In genomic region chr6:111486475-111486874, GRCh38 we compare ENCODE assay signal across 14 cellular contexts. TPM values are rescaled to one million over a fixed set of nuclear protein-coding genes. Genes with fewer than 3 reads are reported as not detected.
DNase-seq lines count a peak whose midpoint lies in the region; ATAC-seq, FAIRE-seq and TF ChIP-seq lines count a peak whose summit lies in the region.
"Had no signal": no experiment of that assay in that cellular context is flagged by ENCODE, and none has a peak within 500 bp of the region (broad histone marks: within the 10 kb centered on the region; RNA-seq: fewer than 3 reads in every experiment).

No MANE protein-coding gene starts in this region.

- H3K79me2 ChIP-seq in H1 (ENCODE audit: control insufficient read depth in 1 of 2, insufficient read depth in 2 of 2, low read length in 2 of 2), result peaks cover 5 to 58% of the 10 kb centered on the region in 2 experiments

- H3K4me3 ChIP-seq in H1 (ENCODE audit: extremely low read depth in 1 of 4, insufficient read depth in 2 of 4, low read depth in 3 of 4, low read length in 4 of 4), result no peak overlapping the region
- no peak overlapping the region for H3K4me3 ChIP-seq in gastrocnemius medialis
- H3K4me3 ChIP-seq: A549 had no signal

- no peak overlapping the region for H4K91ac ChIP-seq in H1 (replicated peaks; ENCODE audit: insufficient read length, low read length)

- 0 out of 2 replicates have a peak overlapping the region, but pooled peaks have one; percentile 1 for H2AK5ac ChIP-seq in H1 (ENCODE audit: low read depth, low read length)

- H3K27me3 ChIP-seq in H1 (replicated peaks in 1 of 4; ENCODE audit: control insufficient read depth in 3 of 4, extremely low read depth in 1 of 4, insufficient read depth in 3 of 4, low read length in 3 of 4), result peaks cover 2 to 6% (median 5%) of the 10 kb centered on the region in 4 experiments; a peak in 6 of 7 replicates
- no peaks in the 10 kb centered on the region for H3K27me3 ChIP-seq in gastrocnemius medialis

- H3K27ac ChIP-seq in H1 (ENCODE audit: low read depth, low read length), result no peak overlapping the region
- H3K27ac ChIP-seq in gastrocnemius medialis, result peak overlapping the region; percentile 64 to 100 (median 97)
- H3K27ac ChIP-seq: A549 had no signal

- no peak overlapping the region for H3K56ac ChIP-seq in H1 (replicated peaks; ENCODE audit: insufficient read length, low read depth, low read length)

- no peak overlapping the region for H3K4ac ChIP-seq in H1 (replicated peaks; ENCODE audit: insufficient read length, low read depth, low read length)

- H2BK120ac ChIP-seq in H1 (replicated peaks; ENCODE audit: low read depth, low read length), result no peak overlapping the region

- no peak overlapping the region for H2BK15ac ChIP-seq in H1 (ENCODE audit: low read length)

- no peak overlapping the region for H2BK5ac ChIP-seq in H1 (ENCODE audit: low read depth, low read length)

- no peaks in the 10 kb centered on the region for H3K27me3 Mint-ChIP-seq in activated CD4-positive, alpha-beta T cell treated with anti-CD3 and anti-CD28 coated beads, Interleukin-2, amount 10 ng/mL, durations not matched to agents 7 days and 5 days
- no peaks in the 10 kb centered on the region for H3K27me3 Mint-ChIP-seq in T-cell

- no peak overlapping the region for H2BK20ac ChIP-seq in H1 (ENCODE audit: low read length)

- H3K36me3 ChIP-seq in H1 (ENCODE audit: control insufficient read depth in 2 of 4, insufficient read depth in 4 of 4, low read length in 3 of 4) (peaks cover 0 to 6% (median 4%) of the 10 kb centered on the region in 4 experiments; a peak in 5 of 8 replicates), gastrocnemius medialis (no peaks in the 10 kb centered on the region)

- H3K4me3 Mint-ChIP-seq in activated CD4-positive, alpha-beta T cell treated with anti-CD3 and anti-CD28 coated beads, Interleukin-2, amount 10 ng/mL, durations not matched to agents 7 days and 5 days, result no peak overlapping the region
- peak overlapping the region in 1 of 3 donors; percentile 15 for H3K4me3 Mint-ChIP-seq in T-cell

- no peak overlapping the region for H4K5ac ChIP-seq in H1 (ENCODE audit: insufficient read length, low read depth, low read length)

- no peak for TF ChIP-seq POLR2A in H1 (IDR thresholded peaks at IDR 0.05; ENCODE audit: control extremely low read depth in 1 of 2, low read depth in 2 of 2, low read length in 2 of 2)
- TF ChIP-seq POLR2A in gastrocnemius medialis (IDR thresholded peaks at IDR 0.05), result no peak

- H2AFZ ChIP-seq in H1 (ENCODE audit: low read length), result no peak overlapping the region

- DNase-seq in activated CD4-positive, alpha-beta T cell treated with anti-CD3 and anti-CD28 coated beads, Interleukin-2, amount 10 ng/mL, durations not matched to agents 7 days and 5 days, result no peak
- DNase-seq in activated CD4-positive, alpha-beta T cell treated with anti-CD3 and anti-CD28 coated beads for 4 hours, result no peak
- DNase-seq in T-cell, result no peak
- no peak for DNase-seq in H1 (ENCODE audit: low read depth in 1 of 2, low spot score in 2 of 2)
- DNase-seq in gastrocnemius medialis, result no peak
- no peak for DNase-seq in NCI-H146 treated with DMSO at 0.1 percent for 48 hours (lab: John Stamatoyannopoulos, UW; ENCODE audit: unreplicated experiment)
- no peak for DNase-seq in NCI-H1048 (lab: John Stamatoyannopoulos, UW)
- DNase-seq: Caco-2, NCI-H187 treated with DMSO at 0.1 percent for 48 hours, NCI-H510A treated with DMSO at 0.1 percent for 48 hours had no signal

- in situ Hi-C loops in gastrocnemius medialis (cut with MboI; ENCODE audit: low sequenced_read_pairs in 4 of 4), result loop anchor here in 1 of 4 donors (10.0 kb wide), 1 partner anchor 118 kb away; the partner anchor contains the start of gene TRAF3IP2

- H3K9ac ChIP-seq in H1 (replicated peaks in 1 of 4; ENCODE audit: extremely low read depth in 1 of 4, low read depth in 3 of 4, low read length in 3 of 4), result no peak overlapping the region

- H3K18ac ChIP-seq in H1 (ENCODE audit: extremely low read depth, low read length), result no peak overlapping the region

- H3K14ac ChIP-seq in H1 (ENCODE audit: insufficient read length), result no peak overlapping the region

- CTCF ChIA-PET in activated CD4-positive, alpha-beta T cell treated with anti-CD3 and anti-CD28 coated beads, Interleukin-2, amount 10 ng/mL, durations not matched to agents 7 days and 5 days (lab: Charles Lee), result interaction anchor here (0.6 to 1.5 kb wide), 4 partner anchors 9 to 976 kb away, joined by 3 to 5 read pairs (median 3); a partner anchor contains a TSS
- CTCF ChIA-PET in T-cell (lab: Charles Lee), result no interaction called here
- CTCF ChIA-PET in H1 (lab: Charles Lee; ENCODE audit: partially characterized antibody), result interaction anchor here (0.7 to 1.2 kb wide), 3 partner anchors 79 to 559 kb away, joined by 3 to 4 read pairs (median 3); no protein-coding TSS in a partner anchor

- H2BK12ac ChIP-seq in H1 (ENCODE audit: low read depth, low read length), result no peak overlapping the region

- no peak overlapping the region for H3K4me2 ChIP-seq in H1 (ENCODE audit: insufficient read depth in 1 of 2, low read depth in 2 of 2, low read length in 2 of 2)
- H3K4me2 ChIP-seq: A549 had no signal

- peaks cover 44% of the 10 kb centered on the region for H3K4me1 Mint-ChIP-seq in activated CD4-positive, alpha-beta T cell treated with anti-CD3 and anti-CD28 coated beads, Interleukin-2, amount 10 ng/mL, durations not matched to agents 7 days and 5 days
- H3K4me1 Mint-ChIP-seq in T-cell, result peaks cover 37 to 49% (median 44%) of the 10 kb centered on the region in 3 donors

- H3K23me2 ChIP-seq in H1 (ENCODE audit: low read depth, low read length), result peaks cover 9% of the 10 kb centered on the region

- H3K4me1 ChIP-seq in H1 (replicated peaks in 1 of 4; ENCODE audit: control insufficient read depth in 3 of 4, insufficient read depth in 4 of 4, low read length in 3 of 4) (peaks cover 0 to 3% (median under 1%) of the 10 kb centered on the region in 4 experiments; a peak in 3 of 7 replicates), gastrocnemius medialis (peaks cover 16 to 17% of the 10 kb centered on the region in 2 donors)

- POLR2A ChIA-PET in activated CD4-positive, alpha-beta T cell treated with anti-CD3 and anti-CD28 coated beads, Interleukin-2, amount 10 ng/mL, durations not matched to agents 7 days and 5 days (lab: Charles Lee), result no interaction called here
- POLR2A ChIA-PET in T-cell (lab: Charles Lee), result interaction anchor here in 1 of 2 donors (0.7 kb wide), 1 partner anchor 257 kb away, joined by 6 read pairs; no protein-coding TSS in a partner anchor
- POLR2A ChIA-PET in H1 (lab: Charles Lee; ENCODE audit: partially characterized antibody), result interaction anchor here (0.9 to 1.4 kb wide), 2 partner anchors 12 to 65 kb away, joined by 3 read pairs; no protein-coding TSS in a partner anchor

- no peaks in the 10 kb centered on the region; a peak in 1 of 4 replicates for H3K9me3 ChIP-seq in H1 (ENCODE audit: insufficient read depth in 2 of 2, low read depth in 1 of 2, low read length in 1 of 2)
- H3K9me3 ChIP-seq in gastrocnemius medialis, result no peaks in the 10 kb centered on the region
- H3K9me3 ChIP-seq: Caco-2 had no signal

- H3K23ac ChIP-seq in H1 (ENCODE audit: insufficient read length), result no peak overlapping the region

- TF ChIP-seq CTCF in H1 (IDR thresholded peaks at IDR 0.05; ENCODE audit: control extremely low read depth in 1 of 3, insufficient read depth in 1 of 3, low read depth in 1 of 3, low read length in 3 of 3) (no peak), gastrocnemius medialis (IDR thresholded peaks at IDR 0.05 in 4 of 5, conservative IDR thresholded peaks at IDR 0.05 in 1 of 5) (no peak)

- TF ChIP-seq EP300 in H1 (IDR thresholded peaks at IDR 0.05; ENCODE audit: borderline replicate concordance in 1 of 2, low read depth in 2 of 2, low read length in 2 of 2), result no peak

- H3K79me1 ChIP-seq in H1 (ENCODE audit: low read depth, low read length), result peaks cover 3% of the 10 kb centered on the region

- H3K27ac Mint-ChIP-seq in activated CD4-positive, alpha-beta T cell treated with anti-CD3 and anti-CD28 coated beads, Interleukin-2, amount 10 ng/mL, durations not matched to agents 7 days and 5 days, result peak overlapping the region; percentile 89
- peak overlapping the region; percentile 66 to 81 for H3K27ac Mint-ChIP-seq in T-cell

- peaks cover 24% of the 10 kb centered on the region for H3K36me3 Mint-ChIP-seq in activated CD4-positive, alpha-beta T cell treated with anti-CD3 and anti-CD28 coated beads, Interleukin-2, amount 10 ng/mL, durations not matched to agents 7 days and 5 days (ENCODE audit: low read depth)
- H3K36me3 Mint-ChIP-seq in T-cell, result no peaks in the 10 kb centered on the region

- intact Hi-C loops in gastrocnemius medialis (cut with DNase I; ENCODE audit: low total_unique reads), result loop anchor here (10.0 kb wide), 2 partner anchors 388 to 612 kb away; partner anchors contain the start of genes AMD1 and FYN

- TF ChIP-seq RAD21 in H1 (IDR thresholded peaks at IDR 0.05 in 1 of 2, conservative IDR thresholded peaks at IDR 0.05 in 1 of 2; ENCODE audit: low read depth in 2 of 2, low read length in 2 of 2), result no peak

- H4K20me1 ChIP-seq in H1 (replicated peaks in 1 of 2; ENCODE audit: control insufficient read depth in 1 of 2, insufficient read depth in 2 of 2, low read length in 2 of 2), result peaks cover 3 to 4% of the 10 kb centered on the region in 2 experiments

- no peak overlapping the region for H4K8ac ChIP-seq in H1 (ENCODE audit: extremely low read depth, insufficient read depth, low read length)

- ATAC-seq in T-cell (replicated peaks in 1 of 4), result no peak
- no peak for ATAC-seq in gastrocnemius medialis
- ATAC-seq in HG03159 (IDR thresholded peaks at IDR 0.05; ENCODE audit: unreplicated experiment), result no peak
- ATAC-seq: A549, esophagus mucosa had no signal

- no peak for FAIRE-seq in H1 (lab: Jason Lieb, UNC)
- FAIRE-seq: A549, G401.6 had no signal

- 90% methylated on average over 2 of the region's 2 CpGs; no CpG with 5 or more reads in 1 of the 2 experiments for WGBS in H1 (ENCODE audit: extremely low coverage in 1 of 2, insufficient coverage in 1 of 2, insufficient read length in 1 of 2, insufficient replicate concordance in 2 of 2, low coverage in 1 of 2, low lambda C conversion rate in 2 of 2, missing lambda C conversion rate in 1 of 2), 2 experiments

- no peaks in the 10 kb centered on the region for H3K9me3 Mint-ChIP-seq in activated CD4-positive, alpha-beta T cell treated with anti-CD3 and anti-CD28 coated beads, Interleukin-2, amount 10 ng/mL, durations not matched to agents 7 days and 5 days
- no peaks in the 10 kb centered on the region for H3K9me3 Mint-ChIP-seq in T-cell

RNA-seq across cellular contexts. Expression of gene REV3L, which starts 3.5 kb away (rescaled TPM):
- 10 to 100 TPM; 26.1 to 38.9 TPM for total RNA-seq in activated CD4-positive, alpha-beta T cell treated with anti-CD3 and anti-CD28 coated beads, Interleukin-2, amount 10 ng/mL, durations not matched to agents 7 days and 5 days
- total RNA-seq in T-cell, result 10 to 100 TPM; 18.0 to 27.6 (median 22.1) TPM
- 5.0 and 6.6 TPM in 2 replicates for total RNA-seq in H1 (2021; fragmentation: NEBNext Ultra II Directional; extraction: Animal tissue kit (Norgen Biotek cat#: 25700))
- polyA plus RNA-seq in H1 (2011; rRNA removed), result 1.1 and 2.1 TPM in 2 replicates
- polyA plus RNA-seq in H1 (2011; cell fraction: cytosol; rRNA removed), result 2.8 TPM
- 3.3 TPM for polyA plus RNA-seq in H1 (2011; cell fraction: nucleus; rRNA removed)
- polyA plus RNA-seq in H1 (2012, experiment 1 of 2), result 1.8 to 3.4 TPM (median 2.1 TPM) in 4 replicates
- 0.17 TPM for polyA plus RNA-seq in H1 (2012, experiment 2 of 2)
- polyA plus RNA-seq in H1 (2013, experiment 1 of 2), result 2.8 TPM
- polyA plus RNA-seq in H1 (2013, experiment 2 of 2), result 2.5 TPM
- 9.4 and 12.6 TPM in 2 replicates for polyA minus RNA-seq in H1 (2011; rRNA and poly(A)+ RNA removed)
- polyA minus RNA-seq in H1 (2011; cell fraction: cytosol; rRNA and poly(A)+ RNA removed), result 4.6 TPM
- 27.3 TPM for polyA minus RNA-seq in H1 (2011; cell fraction: nucleus; rRNA and poly(A)+ RNA removed)
- total RNA-seq in gastrocnemius medialis, result 10 to 100 TPM; 25.9 to 79.1 (median 49.0) TPM

Comparison
In these comparisons a context has a peak if more than half of its experiments do, and no peak if none do; other contexts are left out.
1. CTCF ChIA-PET loops: an anchor here in activated CD4-positive, alpha-beta T cell treated with anti-CD3 and anti-CD28 coated beads, Interleukin-2, amount 10 ng/mL, durations not matched to agents 7 days and 5 days (0.6 to 1.5 kb wide) and H1 (0.7 to 1.2 kb wide); none called in T-cell.